ENCODE assay signal across 8 cellular contexts in the genomic region with DNA sequence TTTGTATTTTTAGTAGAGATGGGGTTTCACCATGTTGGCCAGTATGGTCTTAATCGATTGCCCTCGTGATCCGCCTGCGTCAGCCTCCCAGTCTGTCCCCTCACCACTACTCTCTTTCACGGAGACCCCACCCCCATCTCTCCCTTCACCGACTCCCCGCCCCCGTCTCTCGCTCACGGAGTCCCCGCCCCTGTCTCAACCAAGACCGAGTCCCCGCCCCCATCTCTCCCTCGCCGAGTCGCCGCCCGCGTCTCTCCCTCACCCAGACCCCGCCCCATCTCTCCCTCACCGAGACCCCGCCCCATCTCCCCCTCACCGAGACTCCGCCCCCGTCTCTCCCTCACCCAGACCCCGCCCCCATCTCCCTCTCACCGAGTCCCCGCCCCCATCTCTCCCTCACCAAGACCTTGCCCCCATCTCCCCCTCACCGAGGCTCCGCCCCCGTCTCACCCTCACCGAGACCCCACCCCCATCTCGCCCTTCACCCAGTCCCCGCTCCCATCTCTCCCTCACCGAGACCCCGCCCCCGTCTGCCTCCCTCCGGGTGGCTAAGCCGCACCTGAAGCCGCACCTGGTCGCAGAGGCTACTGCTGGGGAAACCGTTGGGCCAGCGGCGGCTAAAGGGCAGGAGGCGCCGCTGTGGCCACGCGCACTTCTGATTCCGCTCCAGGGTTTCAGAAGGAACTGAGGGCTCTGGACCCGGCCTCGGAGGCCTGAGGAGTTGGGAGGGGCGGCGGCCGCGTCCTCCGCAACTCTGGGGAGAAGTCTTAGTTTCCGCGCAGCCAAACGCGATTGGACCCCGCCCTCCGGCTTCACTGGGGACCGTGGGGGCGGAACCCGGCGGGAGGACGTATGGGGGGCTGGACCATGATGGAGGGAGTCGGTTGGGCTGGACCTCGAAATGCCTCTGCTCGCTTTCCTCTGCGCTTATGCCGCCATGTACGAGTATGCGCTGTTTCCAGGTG. TPM values are rescaled to one million over a fixed set of nuclear protein-coding genes. Genes with fewer than 3 reads are reported as not detected.
DNase-seq lines count a peak whose midpoint lies in the region; ATAC-seq and TF ChIP-seq lines count a peak whose summit lies in the region.

No MANE protein-coding gene starts in this region.

- CTCF ChIA-PET in GM10248 (lab: Yijun Ruan, JAX) = no interaction called here

- peak overlapping the region; percentile 91 for H3K4me3 Mint-ChIP-seq in T-helper 1 cell treated with Interleukin-12 subunit alpha and Interleukin-12 subunit beta and Interleukin-4 antibody, amounts not matched to agents 30 μg/mL and 1 μg/mL, for 36 hours

- ATAC-seq in HG02623 (IDR thresholded peaks at IDR 0.05; ENCODE audit: unreplicated experiment) (peak; percentile 63), left ventricle myocardium superior (peak; percentile 93)

- no peak for TF ChIP-seq CTCF in GM10248 (IDR thresholded peaks at IDR 0.05; ENCODE audit: control extremely low read depth, extremely low read depth, low read depth, missing control alignments)
- TF ChIP-seq CTCF in prostate gland (IDR thresholded peaks at IDR 0.05) = peak in 1 of 4 experiments; percentile 16

- DNase-seq in GM10248 (ENCODE audit: extremely low spot score) (peak; percentile 96), NCI-H1417 treated with DMSO at 0.1 percent for 48 hours (lab: John Stamatoyannopoulos, UW) (peak; percentile 85), left ventricle myocardium superior (peak; percentile 96), prostate gland (ENCODE audit: low spot score) (peak; percentile 99)

- H3K4me3 ChIP-seq in prostate gland (peak overlapping the region; percentile 63 to 73), urinary bladder (ENCODE audit: low read depth, low read length) (peak overlapping the region; percentile 48)

- peak overlapping the region; percentile 90 for H3K27ac Mint-ChIP-seq in T-helper 1 cell treated with Interleukin-12 subunit alpha and Interleukin-12 subunit beta and Interleukin-4 antibody, amounts not matched to agents 30 μg/mL and 1 μg/mL, for 36 hours

- no peaks in the 10 kb centered on the region for H3K27me3 ChIP-seq in prostate gland (replicated peaks; ENCODE audit: insufficient read depth)

- peaks cover 6% of the 10 kb centered on the region for H3K9me3 Mint-ChIP-seq in T-helper 1 cell treated with Interleukin-12 subunit alpha and Interleukin-12 subunit beta and Interleukin-4 antibody, amounts not matched to agents 30 μg/mL and 1 μg/mL, for 36 hours

- H3K36me3 Mint-ChIP-seq in T-helper 1 cell treated with Interleukin-12 subunit alpha and Interleukin-12 subunit beta and Interleukin-4 antibody, amounts not matched to agents 30 μg/mL and 1 μg/mL, for 36 hours (ENCODE audit: low read depth) = no peaks in the 10 kb centered on the region

- H3K27ac ChIP-seq in angular gyrus (ENCODE audit: low read depth, low read length) (peak overlapping the region; percentile 96), prostate gland (peak overlapping the region; percentile 99), urinary bladder (ENCODE audit: low read depth) (peak overlapping the region; percentile 95)

- intact Hi-C loops in left ventricle myocardium superior (cut with micrococcal nuclease) = no loop called here
- intact Hi-C loops in prostate gland (cut with DNase I) = loop anchor here (2.0 to 10.0 kb wide), 3 partner anchors 17 to 163 kb away; a partner anchor contains a TSS

- peak; percentile 94 for TF ChIP-seq POLR2A in prostate gland (IDR thresholded peaks at IDR 0.05)

- H3K9me3 ChIP-seq in prostate gland = no peaks in the 10 kb centered on the region

- POLR2A ChIA-PET in GM10248 (lab: Yijun Ruan, JAX) = interaction anchor here (0.7 to 1.0 kb wide), 2 partner anchors 17 to 204 kb away, joined by 5 to 9 read pairs; a partner anchor contains a TSS

- H3K27me3 Mint-ChIP-seq in T-helper 1 cell treated with Interleukin-12 subunit alpha and Interleukin-12 subunit beta and Interleukin-4 antibody, amounts not matched to agents 30 μg/mL and 1 μg/mL, for 36 hours (ENCODE audit: low read depth) = no peaks in the 10 kb centered on the region

- no peaks in the 10 kb centered on the region for H3K36me3 ChIP-seq in prostate gland
- peaks cover 2% of the 10 kb centered on the region for H3K36me3 ChIP-seq in urinary bladder (ENCODE audit: insufficient read depth)

- 2% methylated on average over 70 of the region's 74 CpGs for WGBS in prostate gland
- WGBS in urinary bladder = 2% methylated on average over 74 of the region's 74 CpGs

- no peaks in the 10 kb centered on the region for H3K4me1 ChIP-seq in prostate gland (replicated peaks)
- H3K4me1 ChIP-seq in urinary bladder (ENCODE audit: insufficient read depth) = no peaks in the 10 kb centered on the region

- peaks cover 20% of the 10 kb centered on the region for H3K4me1 Mint-ChIP-seq in T-helper 1 cell treated with Interleukin-12 subunit alpha and Interleukin-12 subunit beta and Interleukin-4 antibody, amounts not matched to agents 30 μg/mL and 1 μg/mL, for 36 hours (ENCODE audit: low read depth)

RNA-seq across cellular contexts. Expression of a gene that starts 17.1 kb away (rescaled TPM):
- total RNA-seq in left ventricle myocardium superior = 10.8 TPM
- 10 to 100 TPM; 24.5 to 30.8 TPM for total RNA-seq in prostate gland
- 73.6 TPM for total RNA-seq in urinary bladder
- 18.0 TPM for polyA plus RNA-seq in urinary bladder

RNA-seq across cellular contexts. Expression of a gene that starts 33.2 kb away (rescaled TPM):
- 11.2 TPM for total RNA-seq in left ventricle myocardium superior
- 10 to 100 TPM; 17.6 to 50.6 TPM for total RNA-seq in prostate gland
- 16.1 TPM for total RNA-seq in urinary bladder
- polyA plus RNA-seq in urinary bladder = 37.5 TPM

RNA-seq across cellular contexts. Expression of a gene that starts 42.1 kb away (rescaled TPM):
- 580 TPM for total RNA-seq in left ventricle myocardium superior
- 100 to 1,000 TPM; 543 to 675 TPM for total RNA-seq in prostate gland
- 92.0 TPM for total RNA-seq in urinary bladder
- 436 TPM for polyA plus RNA-seq in urinary bladder

RNA-seq across cellular contexts. Expression of a gene that starts 49.5 kb away (rescaled TPM):
- total RNA-seq in left ventricle myocardium superior (92.8 TPM), prostate gland (100 to 1,000 TPM; 167 to 202 TPM), urinary bladder (42.3 TPM)
- polyA plus RNA-seq in urinary bladder = 160 TPM

Comparison
In these comparisons a context has a peak if more than half of its experiments do, and no peak if none do; other contexts are left out.
1. Peak in every context shown above with its lines: DNase-seq, ATAC-seq, H3K4me3 ChIP-seq and H3K27ac ChIP-seq.